Comparison of ENCODE assay signal across 1 cellular context in genomic region chr15:29883126-29883525, GRCh38.
TF ChIP-seq lines count a peak whose summit lies in the region.

No MANE protein-coding gene starts in this region.

TF ChIP-seq in IMR-90, 13 proteins besides CTCF, POLR2A, EP300 and RAD21:
- TF ChIP-seq BHLHE40 (IDR thresholded peaks at IDR 0.05; ENCODE audit: low read depth, low read length), result no peak
- TF ChIP-seq MXI1 (IDR thresholded peaks at IDR 0.05; ENCODE audit: borderline replicate concordance, low read depth, low read length), result no peak
- TF ChIP-seq, protein P1, sequence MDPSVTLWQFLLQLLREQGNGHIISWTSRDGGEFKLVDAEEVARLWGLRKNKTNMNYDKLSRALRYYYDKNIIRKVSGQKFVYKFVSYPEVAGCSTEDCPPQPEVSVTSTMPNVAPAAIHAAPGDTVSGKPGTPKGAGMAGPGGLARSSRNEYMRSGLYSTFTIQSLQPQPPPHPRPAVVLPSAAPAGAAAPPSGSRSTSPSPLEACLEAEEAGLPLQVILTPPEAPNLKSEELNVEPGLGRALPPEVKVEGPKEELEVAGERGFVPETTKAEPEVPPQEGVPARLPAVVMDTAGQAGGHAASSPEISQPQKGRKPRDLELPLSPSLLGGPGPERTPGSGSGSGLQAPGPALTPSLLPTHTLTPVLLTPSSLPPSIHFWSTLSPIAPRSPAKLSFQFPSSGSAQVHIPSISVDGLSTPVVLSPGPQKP (IDR thresholded peaks at IDR 0.05; ENCODE audit: borderline replicate concordance, low read depth, low read length), result no peak
- no peak for TF ChIP-seq FOS (IDR thresholded peaks at IDR 0.05; ENCODE audit: low read depth, low read length)
- TF ChIP-seq RFX5 (IDR thresholded peaks at IDR 0.05; ENCODE audit: low read depth, low read length), result no peak
- TF ChIP-seq, protein P2, sequence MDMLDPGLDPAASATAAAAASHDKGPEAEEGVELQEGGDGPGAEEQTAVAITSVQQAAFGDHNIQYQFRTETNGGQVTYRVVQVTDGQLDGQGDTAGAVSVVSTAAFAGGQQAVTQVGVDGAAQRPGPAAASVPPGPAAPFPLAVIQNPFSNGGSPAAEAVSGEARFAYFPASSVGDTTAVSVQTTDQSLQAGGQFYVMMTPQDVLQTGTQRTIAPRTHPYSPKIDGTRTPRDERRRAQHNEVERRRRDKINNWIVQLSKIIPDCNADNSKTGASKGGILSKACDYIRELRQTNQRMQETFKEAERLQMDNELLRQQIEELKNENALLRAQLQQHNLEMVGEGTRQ (IDR thresholded peaks at IDR 0.05; ENCODE audit: low read depth, low read length), result no peak
- no peak for TF ChIP-seq NFE2L2 (IDR thresholded peaks at IDR 0.05; ENCODE audit: low read depth, low read length)
- TF ChIP-seq SMC3 (IDR thresholded peaks at IDR 0.05; ENCODE audit: low read depth, low read length), result no peak
TF ChIP-seq in IMR-90: peak in this region for 0.
